Comparison of ENCODE assay signal across 1 cellular context in genomic region chr2:10597956-10598355, GRCh38.
TF ChIP-seq lines count a peak whose summit lies in the region.

No MANE protein-coding gene starts in this region.

TF ChIP-seq in HepG2, 621 proteins besides CTCF, POLR2A, EP300 and RAD21 (continued from another document):
- TF ChIP-seq, protein P1, sequence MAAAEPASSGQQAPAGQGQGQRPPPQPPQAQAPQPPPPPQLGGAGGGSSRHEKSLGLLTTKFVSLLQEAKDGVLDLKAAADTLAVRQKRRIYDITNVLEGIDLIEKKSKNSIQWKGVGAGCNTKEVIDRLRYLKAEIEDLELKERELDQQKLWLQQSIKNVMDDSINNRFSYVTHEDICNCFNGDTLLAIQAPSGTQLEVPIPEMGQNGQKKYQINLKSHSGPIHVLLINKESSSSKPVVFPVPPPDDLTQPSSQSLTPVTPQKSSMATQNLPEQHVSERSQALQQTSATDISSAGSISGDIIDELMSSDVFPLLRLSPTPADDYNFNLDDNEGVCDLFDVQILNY (CRISPR knock-in tag; conservative IDR thresholded peaks at IDR 0.05), result no peak
- TF ChIP-seq SMYD3 (CRISPR knock-in tag; IDR thresholded peaks at IDR 0.05) (no peak), TAF1 (CRISPR knock-in tag; IDR thresholded peaks at IDR 0.05) (no peak), NCOA1 (CRISPR knock-in tag; IDR thresholded peaks at IDR 0.05) (no peak)
